ENCODE assay signal across 17 cellular contexts in genomic region chr2:235854276-235854675, GRCh38.
DNase-seq lines count a peak whose midpoint lies in the region; ATAC-seq and TF ChIP-seq lines count a peak whose summit lies in the region.
"Had no signal": no experiment of that assay in that cellular context is flagged by ENCODE, and none has a peak within 500 bp of the region (broad histone marks: within the 10 kb centered on the region; RNA-seq: fewer than 3 reads in every experiment).

No MANE protein-coding gene starts in this region.

- H3K27ac Mint-ChIP-seq in activated T-cell treated with anti-CD3 and anti-CD28 coated beads, Interleukin-2, amount 50 U/mL, for 72 hours: no peak overlapping the region

- no peaks in the 10 kb centered on the region for H3K27me3 Mint-ChIP-seq in activated T-cell treated with anti-CD3 and anti-CD28 coated beads, Interleukin-2, amount 50 U/mL, for 72 hours (ENCODE audit: low read depth)

- no peaks in the 10 kb centered on the region for H3K4me1 Mint-ChIP-seq in activated T-cell treated with anti-CD3 and anti-CD28 coated beads, Interleukin-2, amount 50 U/mL, for 72 hours (ENCODE audit: low read depth)

- in situ Hi-C loops in G401 (cut with HindIII; ENCODE audit: low sequenced_read_pairs): no loop called here

- no peak for ATAC-seq in activated T-cell treated with anti-CD3 and anti-CD28 coated beads, Interleukin-2, amount 50 U/mL, for 72 hours (replicated peaks in 1 of 2)
- ATAC-seq in GM21737 (IDR thresholded peaks at IDR 0.05; ENCODE audit: unreplicated experiment): no peak

- H3K4me3 ChIP-seq in epithelial cell of esophagus (ENCODE audit: low read length): no peak overlapping the region
- H3K4me3 ChIP-seq: MG63, SJSA1 had no signal

- H3K36me3 Mint-ChIP-seq in activated T-cell treated with anti-CD3 and anti-CD28 coated beads, Interleukin-2, amount 50 U/mL, for 72 hours (ENCODE audit: insufficient read depth in 2 of 2): no peaks in the 10 kb centered on the region

- no peak for TF ChIP-seq CTCF in epithelial cell of esophagus (IDR thresholded peaks at IDR 0.05; ENCODE audit: insufficient read depth, low read depth, low read length, missing control alignments)

- DNase-seq in G401 (ENCODE audit: low spot score): peak; percentile 93
- DNase-seq in NCI-H2196 (lab: John Stamatoyannopoulos, UW; ENCODE audit: unreplicated experiment): peak; percentile 4
- DNase-seq in epithelial cell of esophagus (ENCODE audit: low read depth): peak; percentile 5
- peak; percentile 35 for DNase-seq in mesenteric fat pad (ENCODE audit: low spot score)
- no peak for DNase-seq in activated T-cell treated with anti-CD3 and anti-CD28 coated beads, Interleukin-2, amount 50 U/mL, for 72 hours
- DNase-seq in NCI-H82 treated with DMSO at 0.1 percent for 48 hours (lab: John Stamatoyannopoulos, UW; ENCODE audit: unreplicated experiment): no peak
- DNase-seq in DMS 273 (lab: John Stamatoyannopoulos, UW; ENCODE audit: unreplicated experiment): no peak
- DNase-seq: DMS 273 treated with DMSO at 0.1 percent for 48 hours, GF-D8, MG63, NCI-H1092, NCI-H2081 treated with DMSO at 0.1 percent for 48 hours, NCI-H2227 treated with DMSO at 0.1 percent for 48 hours, NCI-H524 treated with DMSO at 0.1 percent for 48 hours, OCI-M1 had no signal

- H3K4me3 Mint-ChIP-seq in activated T-cell treated with anti-CD3 and anti-CD28 coated beads, Interleukin-2, amount 50 U/mL, for 72 hours: no peak overlapping the region

- H3K9me3 Mint-ChIP-seq in activated T-cell treated with anti-CD3 and anti-CD28 coated beads, Interleukin-2, amount 50 U/mL, for 72 hours: no peaks in the 10 kb centered on the region

Comparison
In these comparisons a context has a peak if more than half of its experiments do, and no peak if none do; other contexts are left out.
1. DNase-seq: peak in G401 (single experiment), NCI-H2196 (single experiment), epithelial cell of esophagus (single experiment) and mesenteric fat pad (single experiment); none in activated T-cell treated with anti-CD3 and anti-CD28 coated beads, Interleukin-2, amount 50 U/mL, for 72 hours (0 of 2), NCI-H82 treated with DMSO at 0.1 percent for 48 hours (single experiment) and DMS 273 (single experiment).